In the genomic region with DNA sequence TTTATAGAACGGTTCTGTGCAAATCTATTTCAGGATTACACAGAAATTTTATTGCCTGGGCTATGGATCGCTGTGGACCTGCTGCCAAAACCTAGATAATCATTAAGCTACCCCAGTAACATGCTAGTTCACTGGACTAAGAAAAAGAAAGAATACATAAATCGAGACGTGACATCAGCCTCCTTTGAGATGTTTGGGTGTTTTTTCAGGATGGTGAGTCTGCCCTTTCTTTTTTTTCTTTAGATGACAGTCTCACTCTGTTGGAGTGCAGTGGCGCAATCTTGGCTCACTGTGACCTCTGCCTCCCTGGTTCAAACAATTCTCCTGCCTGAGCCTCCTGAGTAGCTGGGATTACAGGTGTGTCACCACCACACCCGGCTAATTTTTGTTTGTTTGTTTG, we compare ENCODE assay signal across 17 cellular contexts. TPM values are rescaled to one million over a fixed set of nuclear protein-coding genes. Genes with fewer than 3 reads are reported as not detected.
DNase-seq lines count a peak whose midpoint lies in the region; ATAC-seq, FAIRE-seq and TF ChIP-seq lines count a peak whose summit lies in the region.
"Had no signal": no experiment of that assay in that cellular context is flagged by ENCODE, and none has a peak within 500 bp of the region (broad histone marks: within the 10 kb centered on the region; RNA-seq: fewer than 3 reads in every experiment).

No MANE protein-coding gene starts in this region.

- H3K14ac ChIP-seq in mesenchymal stem cell (ENCODE audit: low read length in 2 of 2): no peak overlapping the region

- H3K27ac ChIP-seq in left ventricle myocardium inferior (replicated peaks) (peak overlapping the region; percentile 44), duodenal mucosa (ENCODE audit: low read depth, low read length) (peak overlapping the region; percentile 6), mesenchymal stem cell (ENCODE audit: low read length, poor library complexity, severe bottlenecking) (peak overlapping the region; percentile 87), smooth muscle cell (ENCODE audit: low read depth) (no peak overlapping the region)
- H3K27ac ChIP-seq: suprapubic skin had no signal

- H2BK5ac ChIP-seq in mesenchymal stem cell (ENCODE audit: low read depth, low read length, poor library complexity, severe bottlenecking): no peak overlapping the region

- H3K4me3 ChIP-seq in left ventricle myocardium inferior (no peak overlapping the region), duodenal mucosa (ENCODE audit: low read depth in 1 of 2, low read length in 2 of 2) (no peak overlapping the region), mesenchymal stem cell (ENCODE audit: insufficient read depth in 1 of 2, low read depth in 1 of 2, low read length in 2 of 2) (no peak overlapping the region), smooth muscle cell (no peak overlapping the region)
- H3K4me3 ChIP-seq: suprapubic skin had no signal

- no peak overlapping the region for H3K23ac ChIP-seq in mesenchymal stem cell (ENCODE audit: low read length in 2 of 2)

- H3K27me3 ChIP-seq in left ventricle myocardium inferior (ENCODE audit: low read depth) (no peaks in the 10 kb centered on the region), duodenal mucosa (ENCODE audit: control insufficient read depth in 1 of 2, insufficient read depth in 2 of 2, low read length in 2 of 2) (peaks cover 0 to 4% of the 10 kb centered on the region in 2 donors), mesenchymal stem cell (ENCODE audit: control insufficient read depth in 1 of 2, insufficient read depth in 1 of 2, low read length in 2 of 2) (no peaks in the 10 kb centered on the region), smooth muscle cell (ENCODE audit: low read depth) (no peaks in the 10 kb centered on the region)
- H3K27me3 ChIP-seq: suprapubic skin had no signal

- H3K79me1 ChIP-seq in mesenchymal stem cell (replicated peaks; ENCODE audit: low read length, poor library complexity, severe bottlenecking): peaks cover 26% of the 10 kb centered on the region

- H2BK12ac ChIP-seq in mesenchymal stem cell (ENCODE audit: low read length in 2 of 2): no peak overlapping the region

- no peak overlapping the region for H2BK15ac ChIP-seq in mesenchymal stem cell (ENCODE audit: low read depth, poor library complexity, severe bottlenecking)

- TF ChIP-seq CTCF in left ventricle myocardium inferior (IDR thresholded peaks at IDR 0.05; ENCODE audit: borderline replicate concordance) (no peak), smooth muscle cell (IDR thresholded peaks at IDR 0.05; ENCODE audit: borderline replicate concordance, insufficient read depth, poor library complexity, severe bottlenecking) (no peak)

- H3K79me2 ChIP-seq in smooth muscle cell (ENCODE audit: low read depth): no peaks in the 10 kb centered on the region

- H2AFZ ChIP-seq in mesenchymal stem cell (ENCODE audit: low read depth, low read length) (no peak overlapping the region), smooth muscle cell (ENCODE audit: low read depth) (no peak overlapping the region)

- H4K20me1 ChIP-seq in smooth muscle cell (ENCODE audit: low read depth): no peaks in the 10 kb centered on the region

- no peak for FAIRE-seq in GM12891 (lab: Jason Lieb, UNC)

- H2AK5ac ChIP-seq in mesenchymal stem cell (ENCODE audit: low read length, severe bottlenecking): no peak overlapping the region

- no peaks in the 10 kb centered on the region for H3F3A ChIP-seq in smooth muscle cell (ENCODE audit: low read depth)

- H3K36me3 ChIP-seq in left ventricle myocardium inferior (no peaks in the 10 kb centered on the region), duodenal mucosa (ENCODE audit: control insufficient read depth in 1 of 2, insufficient read depth in 2 of 2, low read length in 2 of 2) (no peaks in the 10 kb centered on the region), mesenchymal stem cell (ENCODE audit: control insufficient read depth in 1 of 2, insufficient read depth in 2 of 2, low read depth in 1 of 2, low read length in 2 of 2) (peaks cover 0 to 5% of the 10 kb centered on the region in 2 experiments), smooth muscle cell (ENCODE audit: low read depth) (no peaks in the 10 kb centered on the region)
- H3K36me3 ChIP-seq: suprapubic skin had no signal

- H3K9me3 ChIP-seq in left ventricle myocardium inferior (replicated peaks) (no peaks in the 10 kb centered on the region), duodenal mucosa (ENCODE audit: control insufficient read depth in 1 of 2, low read length in 2 of 2) (no peaks in the 10 kb centered on the region), mesenchymal stem cell (ENCODE audit: control insufficient read depth, low read length) (no peaks in the 10 kb centered on the region), smooth muscle cell (replicated peaks; ENCODE audit: low read depth) (no peaks in the 10 kb centered on the region)
- H3K9me3 ChIP-seq: suprapubic skin had no signal

- H3K4me2 ChIP-seq in mesenchymal stem cell (ENCODE audit: low read length, poor library complexity, severe bottlenecking) (no peak overlapping the region), smooth muscle cell (no peak overlapping the region)

- no peak overlapping the region for H3K4ac ChIP-seq in mesenchymal stem cell (ENCODE audit: low read depth in 1 of 2, low read length in 2 of 2)

- intact Hi-C loops in left ventricle myocardium inferior (cut with micrococcal nuclease) (no loop called here), Right ventricle myocardium superior (cut with DNase I) (no loop called here)

- WGBS in mesenchymal stem cell: 90% methylated on average over 5 of the region's 6 CpGs
- WGBS in smooth muscle cell (ENCODE audit: low lambda C conversion rate): 76% methylated on average over 6 of the region's 6 CpGs

- H2BK120ac ChIP-seq in mesenchymal stem cell (ENCODE audit: low read depth, low read length): no peak overlapping the region

- no peak for TF ChIP-seq POLR2A in GM12891 (IDR thresholded peaks at IDR 0.05; ENCODE audit: low read depth, low read length)

- ATAC-seq in Right ventricle myocardium superior (ENCODE audit: poor library complexity): no peak
- ATAC-seq in GM21526 (IDR thresholded peaks at IDR 0.05; ENCODE audit: low FRiP score, unreplicated experiment): no peak
- ATAC-seq: naive thymus-derived CD4-positive, alpha-beta T cell had no signal

- H3K9ac ChIP-seq in duodenal mucosa (ENCODE audit: low read depth in 1 of 2, low read length in 2 of 2): no peak overlapping the region
- no peak overlapping the region for H3K9ac ChIP-seq in mesenchymal stem cell (ENCODE audit: low read length)
- H3K9ac ChIP-seq in smooth muscle cell (ENCODE audit: low read depth): no peak overlapping the region

- DNase-seq in left ventricle myocardium inferior (no peak), Right ventricle myocardium superior (no peak), mesenchymal stem cell (no peak), smooth muscle cell (lab: John Stamatoyannopoulos, UW; ENCODE audit: unreplicated experiment) (no peak), GM12891 (ENCODE audit: insufficient read length, low spot score) (no peak), NCI-H1930 (lab: John Stamatoyannopoulos, UW) (no peak)
- DNase-seq: activated effector memory CD4-positive, alpha-beta T cell treated with Interleukin-2 at 50 U/mL for 16 hours; naive thymus-derived CD4-positive, alpha-beta T cell; NCI-H1048; NCI-H2107; NCI-H82; RPMI8226 had no signal

- no peak overlapping the region for H4K91ac ChIP-seq in mesenchymal stem cell (ENCODE audit: low read length)

- H3K4me1 ChIP-seq in left ventricle myocardium inferior (peaks cover 63% of the 10 kb centered on the region), duodenal mucosa (ENCODE audit: control insufficient read depth in 1 of 2, insufficient read depth in 2 of 2, low read length in 2 of 2) (no peaks in the 10 kb centered on the region), mesenchymal stem cell (ENCODE audit: control insufficient read depth, insufficient read depth, low read depth, low read length) (peaks cover 36% of the 10 kb centered on the region), smooth muscle cell (ENCODE audit: low read depth) (peaks cover 19% of the 10 kb centered on the region)

- H4K8ac ChIP-seq in mesenchymal stem cell (ENCODE audit: low read length): no peak overlapping the region

- no peak overlapping the region for H3K18ac ChIP-seq in mesenchymal stem cell (ENCODE audit: low read depth in 1 of 2, low read length in 2 of 2)

TF ChIP-seq in GM12891, 5 proteins besides CTCF, POLR2A, EP300 and RAD21:
- no peak for TF ChIP-seq POLR2AphosphoS5 (IDR thresholded peaks at IDR 0.05; ENCODE audit: low read depth, low read length)
- no peak for TF ChIP-seq SPI1 (IDR thresholded peaks at IDR 0.05; ENCODE audit: low read depth, low read length)
- TF ChIP-seq TAF1 (IDR thresholded peaks at IDR 0.05; ENCODE audit: low read depth, low read length): no peak
- TF ChIP-seq POU2F2 (IDR thresholded peaks at IDR 0.05; ENCODE audit: low read depth, low read length): no peak
- no peak for TF ChIP-seq PAX5 (IDR thresholded peaks at IDR 0.05; ENCODE audit: insufficient read depth, low read length, severe bottlenecking)

RNA-seq across cellular contexts. Expression of a gene that starts 52.0 kb away (rescaled TPM):
- total RNA-seq in left ventricle myocardium inferior: 346 TPM
- 317 TPM for total RNA-seq in Right ventricle myocardium superior
- polyA plus RNA-seq in mesenchymal stem cell (2013, experiment 1 of 2): 0.23 TPM
- 0.23 TPM for polyA plus RNA-seq in mesenchymal stem cell (2013, experiment 2 of 2)
- 19.4 and 21.8 TPM in 2 replicates for total RNA-seq in smooth muscle cell
- polyA plus RNA-seq in smooth muscle cell: 6.3 and 8.6 TPM in 2 replicates
- 6.6 TPM for polyA plus RNA-seq in GM12891 (2012; ENCODE audit: low read depth, missing spikeins)
- total RNA-seq: activated CD8-positive, alpha-beta memory T cell treated with anti-CD3 and anti-CD28 coated beads for 36 hours; naive thymus-derived CD4-positive, alpha-beta T cell had no signal
- polyA plus RNA-seq: CD14-positive monocyte; naive thymus-derived CD4-positive, alpha-beta T cell had no signal

Comparison
In these comparisons a context has a peak if more than half of its experiments do, and no peak if none do; other contexts are left out.
1. RNA of a gene that starts 52.0 kb away (total RNA-seq): 346 TPM in left ventricle myocardium inferior (single experiment) and 317 TPM in Right ventricle myocardium superior (single experiment); 19.4 to 21.8 TPM in smooth muscle cell; every median in the first group is over 10 times any median in the second.